In the genomic region with DNA sequence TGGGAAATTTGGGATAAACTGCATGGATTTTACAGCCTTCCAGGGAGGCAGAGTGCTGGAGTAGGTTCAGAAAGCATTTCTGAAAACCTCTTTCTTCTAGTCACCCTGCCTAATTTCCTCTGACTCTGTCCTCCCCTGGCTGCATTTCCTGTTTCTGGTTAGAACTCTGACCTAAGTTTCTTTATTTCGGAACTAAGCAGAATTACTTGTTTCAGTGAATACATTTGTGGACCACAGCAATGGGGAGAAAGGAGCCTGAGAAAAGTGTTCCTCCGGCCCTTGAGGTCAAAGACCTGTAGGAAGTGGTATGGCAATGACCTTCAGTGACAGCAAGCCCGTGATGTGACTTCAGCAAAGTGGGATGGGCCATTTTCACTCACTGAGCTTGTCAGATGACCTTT, we compare ENCODE assay signal across 8 cellular contexts.
DNase-seq lines count a peak whose midpoint lies in the region; ATAC-seq lines count a peak whose summit lies in the region.

No MANE protein-coding gene starts in this region.

- H3K36me3 ChIP-seq in CD4-positive, CD25-positive, alpha-beta regulatory T cell (ENCODE audit: control insufficient read depth, insufficient read depth, low read length): no peaks in the 10 kb centered on the region

- no peaks in the 10 kb centered on the region for H3K27me3 ChIP-seq in CD4-positive, CD25-positive, alpha-beta regulatory T cell (ENCODE audit: control insufficient read depth, insufficient read depth, low read length)

- DNase-seq in CD4-positive, CD25-positive, alpha-beta regulatory T cell: peak in 1 of 3 donors; percentile 63
- DNase-seq in LHCN-M2 (ENCODE audit: low read depth): peak; percentile 22
- DNase-seq in central memory CD4-positive, alpha-beta T cell: peak; percentile 22
- no peak for DNase-seq in iPS-NIHi11 (ENCODE audit: low spot score)
- DNase-seq in inferior parietal cortex (ENCODE audit: extremely low spot score): no peak
- no peak for DNase-seq in SW 1271 (lab: John Stamatoyannopoulos, UW)
- no peak for DNase-seq in NCI-H2107 (lab: John Stamatoyannopoulos, UW)

- H3K36me3 Mint-ChIP-seq in CD4-positive, CD25-positive, alpha-beta regulatory T cell: no peaks in the 10 kb centered on the region

- H3K27me3 Mint-ChIP-seq in CD4-positive, CD25-positive, alpha-beta regulatory T cell: peaks cover 9% of the 10 kb centered on the region

- ATAC-seq in CD4-positive, CD25-positive, alpha-beta regulatory T cell (ENCODE audit: low read depth in 2 of 2): peak in 1 of 2 donors; percentile 9
- peak; percentile 47 for ATAC-seq in GM19351 (IDR thresholded peaks at IDR 0.05; ENCODE audit: unreplicated experiment)

- no peaks in the 10 kb centered on the region for H3K9me3 ChIP-seq in CD4-positive, CD25-positive, alpha-beta regulatory T cell (ENCODE audit: control insufficient read depth in 2 of 2, low read length in 2 of 2)

- no peak overlapping the region for H3K27ac ChIP-seq in CD4-positive, CD25-positive, alpha-beta regulatory T cell (ENCODE audit: insufficient read depth, low read length, poor library complexity, severe bottlenecking)

- peaks cover 0 to 1% (median 0%) of the 10 kb centered on the region in 7 donors for H3K9me3 Mint-ChIP-seq in CD4-positive, CD25-positive, alpha-beta regulatory T cell

- peak overlapping the region; percentile 47 for H3K4me3 ChIP-seq in CD4-positive, CD25-positive, alpha-beta regulatory T cell (ENCODE audit: low read depth, low read length)

- peak overlapping the region in 2 of 4 donors; percentile 1 for H3K4me3 Mint-ChIP-seq in CD4-positive, CD25-positive, alpha-beta regulatory T cell

- peak overlapping the region in 2 of 3 donors; percentile 75 to 80 for H3K27ac Mint-ChIP-seq in CD4-positive, CD25-positive, alpha-beta regulatory T cell

- H3K4me1 ChIP-seq in CD4-positive, CD25-positive, alpha-beta regulatory T cell (ENCODE audit: control insufficient read depth, insufficient read depth, low read length, poor library complexity, severe bottlenecking): peaks cover 32% of the 10 kb centered on the region

- H3K4me1 Mint-ChIP-seq in CD4-positive, CD25-positive, alpha-beta regulatory T cell: peaks cover 28 to 39% (median 33%) of the 10 kb centered on the region in 4 donors

Comparison
In these comparisons a context has a peak if more than half of its experiments do, and no peak if none do; other contexts are left out.
1. DNase-seq: peak in LHCN-M2 (single experiment) and central memory CD4-positive, alpha-beta T cell (single experiment); none in iPS-NIHi11 (single experiment), inferior parietal cortex (single experiment), SW 1271 (0 of 2) and NCI-H2107 (single experiment).